Comparison of ENCODE assay signal across 1 cellular context in the genomic region with DNA sequence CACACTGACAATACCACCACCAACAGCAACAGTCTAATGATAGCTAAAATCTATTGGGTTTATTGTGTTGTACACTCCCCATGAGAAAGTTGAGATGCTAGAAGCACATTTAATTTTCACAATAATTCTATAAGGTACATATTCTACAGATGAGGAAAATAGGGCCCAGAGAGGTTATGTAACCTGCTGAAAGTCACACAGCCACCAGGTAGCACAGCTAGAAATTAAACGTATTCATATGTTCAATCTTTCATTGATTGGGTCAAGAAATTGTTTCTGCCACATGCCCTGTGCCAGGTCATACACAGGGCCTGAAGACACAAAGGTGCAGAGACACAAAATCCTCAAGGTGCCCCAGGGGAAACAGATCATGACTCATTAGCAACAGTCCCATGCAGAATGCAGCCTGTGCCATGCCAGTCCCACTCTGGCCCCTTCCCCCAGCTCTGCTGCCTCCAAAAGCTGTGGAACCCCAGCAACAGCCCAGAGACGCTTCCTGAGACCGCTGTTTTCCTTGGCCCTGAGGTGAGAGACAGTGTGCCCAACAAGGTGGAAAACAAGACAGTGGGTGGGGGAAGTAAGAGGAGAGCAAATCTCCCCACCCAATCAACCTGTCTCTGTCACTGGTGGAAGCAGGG.
TF ChIP-seq lines count a peak whose summit lies in the region.

No MANE protein-coding gene starts in this region.

TF ChIP-seq in HEK293T, 16 proteins besides CTCF, POLR2A, EP300 and RAD21 (continued from another document):
- TF ChIP-seq, protein P1, sequence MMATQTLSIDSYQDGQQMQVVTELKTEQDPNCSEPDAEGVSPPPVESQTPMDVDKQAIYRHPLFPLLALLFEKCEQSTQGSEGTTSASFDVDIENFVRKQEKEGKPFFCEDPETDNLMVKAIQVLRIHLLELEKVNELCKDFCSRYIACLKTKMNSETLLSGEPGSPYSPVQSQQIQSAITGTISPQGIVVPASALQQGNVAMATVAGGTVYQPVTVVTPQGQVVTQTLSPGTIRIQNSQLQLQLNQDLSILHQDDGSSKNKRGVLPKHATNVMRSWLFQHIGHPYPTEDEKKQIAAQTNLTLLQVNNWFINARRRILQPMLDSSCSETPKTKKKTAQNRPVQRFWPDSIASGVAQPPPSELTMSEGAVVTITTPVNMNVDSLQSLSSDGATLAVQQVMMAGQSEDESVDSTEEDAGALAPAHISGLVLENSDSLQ (IDR thresholded peaks at IDR 0.05) = no peak
- TF ChIP-seq L3MBTL2 (conservative IDR thresholded peaks at IDR 0.05) (no peak), FOXA1 (IDR thresholded peaks at IDR 0.05) (no peak), HDGF (IDR thresholded peaks at IDR 0.05; ENCODE audit: borderline replicate concordance) (no peak)
